Comparison of ENCODE assay signal across 8 cellular contexts in the genomic region with DNA sequence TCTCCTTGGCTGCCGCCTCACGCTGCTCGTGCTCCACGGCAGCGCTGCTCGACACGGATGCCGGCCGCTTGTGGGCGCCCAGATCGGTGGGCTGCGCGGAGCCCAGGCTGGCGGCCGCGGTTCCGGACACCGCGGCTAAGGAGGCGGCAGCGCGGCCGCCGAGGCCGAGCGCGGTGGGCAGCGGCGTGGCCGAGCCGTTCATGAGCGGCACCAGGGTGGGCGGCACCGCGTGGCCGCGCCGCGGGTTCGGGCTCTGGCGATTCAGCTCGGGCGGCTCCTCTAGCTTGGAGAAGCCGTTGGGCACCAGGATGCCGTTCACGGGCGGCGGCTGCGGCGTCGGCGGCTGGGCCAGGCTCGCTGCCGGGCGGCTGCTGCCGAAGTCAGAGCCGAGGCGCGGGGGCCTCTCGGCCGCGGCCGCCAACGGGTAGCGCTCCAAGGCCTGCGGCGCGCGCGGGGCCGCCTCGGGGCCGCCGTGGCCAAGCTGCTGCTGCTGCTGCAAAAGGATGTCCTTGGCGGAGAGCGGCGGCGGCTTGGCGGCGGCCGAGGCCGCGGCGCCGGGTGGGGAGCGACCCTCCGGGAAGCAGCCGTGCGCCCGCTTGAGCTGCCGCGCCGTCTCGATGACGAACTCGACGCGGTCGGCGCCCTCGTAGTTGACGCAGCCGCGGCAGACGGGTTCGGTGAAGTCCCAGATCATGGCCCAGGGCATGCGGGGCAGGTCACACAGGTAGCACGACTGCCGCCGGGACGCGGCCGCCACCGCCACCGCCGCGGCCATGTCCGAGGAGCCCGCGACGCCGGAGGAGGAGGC. TPM values are rescaled to one million over a fixed set of nuclear protein-coding genes. Genes with fewer than 3 reads are reported as not detected.
DNase-seq lines count a peak whose midpoint lies in the region; ATAC-seq, FAIRE-seq and TF ChIP-seq lines count a peak whose summit lies in the region.

No MANE protein-coding gene starts in this region.

- dilution Hi-C loops in keratinocyte (cut with MboI; ENCODE audit: extremely low pct_ligation_motif_present, low sequenced_read_pairs): no loop called here

- 1% methylated on average over 39 to 97 of the region's 122 CpGs for WGBS in GM23248 (ENCODE audit: low coverage in 1 of 2, low lambda C conversion rate in 2 of 2, missing lambda C conversion rate in 2 of 2), 2 experiments
- WGBS in body of pancreas, 2 donors: 0% methylated on average over 2 to 92 of the region's 122 CpGs

- in situ Hi-C loops in GM23248 (cut with MboI): no loop called here

- no peak for TF ChIP-seq CTCF in body of pancreas (IDR thresholded peaks at IDR 0.05)
- no peak for TF ChIP-seq CTCF in keratinocyte (optimal IDR thresholded peaks at IDR 0.05 in 1 of 3, IDR thresholded peaks at IDR 0.05 in 1 of 3, conservative IDR thresholded peaks at IDR 0.05 in 1 of 3; ENCODE audit: extremely low read depth in 1 of 3, insufficient read depth in 2 of 3, low read length in 3 of 3)

- peaks cover 62% of the 10 kb centered on the region for H3F3A ChIP-seq in GM23248 (ENCODE audit: insufficient read depth)

- no peak for ATAC-seq in body of pancreas

- H3K9ac ChIP-seq in GM23248 (peak overlapping the region; percentile 95), keratinocyte (ENCODE audit: control insufficient read depth, extremely low read depth, insufficient read depth, low read length) (peak overlapping the region; percentile 99)

- peaks cover 37% of the 10 kb centered on the region for H3K36me3 ChIP-seq in GM23248 (ENCODE audit: low read depth)
- peaks cover 3 to 4% of the 10 kb centered on the region in 2 donors for H3K36me3 ChIP-seq in body of pancreas (replicated peaks in 1 of 2; ENCODE audit: insufficient read depth in 1 of 2, low read depth in 2 of 2)
- H3K36me3 ChIP-seq in keratinocyte (ENCODE audit: control insufficient read depth in 2 of 2, extremely low read depth in 1 of 2, insufficient read depth in 2 of 2, low read length in 2 of 2): peaks cover 10 to 39% of the 10 kb centered on the region in 2 experiments

- no peaks in the 10 kb centered on the region for H3K9me3 ChIP-seq in GM23248 (ENCODE audit: low read depth)
- no peaks in the 10 kb centered on the region for H3K9me3 ChIP-seq in body of pancreas
- no peaks in the 10 kb centered on the region for H3K9me3 ChIP-seq in keratinocyte (ENCODE audit: control insufficient read depth, low read depth, low read length)

- no peaks in the 10 kb centered on the region for H3K9me2 ChIP-seq in GM23248 (ENCODE audit: insufficient read depth)

- peaks cover 9% of the 10 kb centered on the region; the same call in 1 of the 2 replicates for H4K20me1 ChIP-seq in GM23248 (ENCODE audit: insufficient read depth)
- peaks cover 10% of the 10 kb centered on the region for H4K20me1 ChIP-seq in keratinocyte (ENCODE audit: control insufficient read depth, extremely low read depth, insufficient read depth, low read length)

- H3K27me3 ChIP-seq in GM23248 (replicated peaks; ENCODE audit: insufficient read depth) (no peaks in the 10 kb centered on the region), body of pancreas (no peaks in the 10 kb centered on the region), keratinocyte (ENCODE audit: control insufficient read depth, extremely low read depth, insufficient read depth, low read length) (no peaks in the 10 kb centered on the region)

- H3K9me1 ChIP-seq in keratinocyte (ENCODE audit: control insufficient read depth, extremely low read depth, insufficient read depth, low read length): no peaks in the 10 kb centered on the region

- H3K4me2 ChIP-seq in GM23248 (ENCODE audit: unreplicated experiment) (peak overlapping the region; percentile 87), keratinocyte (ENCODE audit: control insufficient read depth, extremely low read depth, insufficient read depth, low read depth, low read length) (peak overlapping the region; percentile 100)

- H3K4me1 ChIP-seq in GM23248 (ENCODE audit: insufficient read depth) (peaks cover 30% of the 10 kb centered on the region), body of pancreas (peaks cover 32% of the 10 kb centered on the region), keratinocyte (ENCODE audit: control insufficient read depth, extremely low read depth, insufficient read depth, low read length) (peaks cover 31% of the 10 kb centered on the region)

- H3K79me2 ChIP-seq in GM23248 (ENCODE audit: insufficient read depth) (peaks cover 53% of the 10 kb centered on the region), keratinocyte (ENCODE audit: control insufficient read depth, insufficient read depth, low read length) (peaks cover 54% of the 10 kb centered on the region)

- H3K27ac ChIP-seq in GM23248: peak overlapping the region; percentile 93
- H3K27ac ChIP-seq in body of pancreas: peak overlapping the region; percentile 99 to 100 (median 100)
- H3K27ac ChIP-seq in keratinocyte (ENCODE audit: control insufficient read depth, insufficient read depth, low read length): peak overlapping the region; percentile 95

- DNase-seq in 8988T (peak; percentile 31), GM23248 (peak; percentile 85), T-helper 9 cell (peak; percentile 65), body of pancreas (peak; percentile 60 to 64 (median 62)), keratinocyte (ENCODE audit: low read depth, low spot score) (no peak), NCI-H1694 (lab: John Stamatoyannopoulos, UW) (no peak), KG1 (lab: John Stamatoyannopoulos, UW) (no peak)
- DNase-seq in stimulated activated CD4-positive, alpha-beta T cell treated with anti-CD3 and anti-CD28 coated beads, Interleukin-2, amount 100 ng/mL, for 24 hours: peak; percentile 70 to 75

- H2AFZ ChIP-seq in GM23248: no peak overlapping the region
- no peak overlapping the region for H2AFZ ChIP-seq in keratinocyte (ENCODE audit: control insufficient read depth, low read length)

- peak overlapping the region; percentile 94 for H3K4me3 ChIP-seq in GM23248
- H3K4me3 ChIP-seq in body of pancreas: peak overlapping the region; percentile 50 to 61
- H3K4me3 ChIP-seq in keratinocyte (ENCODE audit: control insufficient read depth in 2 of 3, extremely low read depth in 1 of 3, insufficient read depth in 2 of 3, low read depth in 1 of 3, low read length in 3 of 3): peak overlapping the region; percentile 79 to 97 (median 84)

- peak; percentile 36 to 55 (median 54) for TF ChIP-seq POLR2A in body of pancreas (IDR thresholded peaks at IDR 0.05)

- intact Hi-C loops in body of pancreas (cut with DNase I): no loop called here

- no peak for FAIRE-seq in keratinocyte (lab: Jason Lieb, UNC)

RNA-seq across cellular contexts. Expression of gene IRF2BP2, which starts 1.1 kb away (rescaled TPM):
- 60.7 and 69.3 TPM in 2 replicates for total RNA-seq in GM23248 (2014; rRNA removed; shearing (Covaris generic))
- polyA plus RNA-seq in GM23248 (2016; fragmentation: Nextera tagmentation; extraction: Ambion mirVana) (12.9 and 13.0 TPM in 2 replicates), keratinocyte (29.9 to 59.7 TPM (median 40.2 TPM) in 3 replicates)
- total RNA-seq in body of pancreas: 10 to 100 TPM; 82.7 to 83.3 TPM
- polyA plus RNA-seq in keratinocyte (2011; ENCODE audit: low read depth): 22.8 TPM
- 31.4 and 43.0 TPM in 2 replicates for polyA plus RNA-seq in keratinocyte (2011; cell fraction: cytosol; rRNA removed)
- polyA plus RNA-seq in keratinocyte (2011; cell fraction: nucleus; rRNA removed): 108 and 150 TPM in 2 replicates
- 67.8 and 84.7 TPM in 2 replicates for polyA plus RNA-seq in keratinocyte (2012; ENCODE audit: low replicate concordance)
- 53.6 to 120 TPM (median 53.7 TPM) in 3 replicates for polyA minus RNA-seq in keratinocyte
- polyA minus RNA-seq in keratinocyte (2011; cell fraction: cytosol; rRNA and poly(A)+ RNA removed): 87.9 TPM
- polyA minus RNA-seq in keratinocyte (2011; cell fraction: nucleus; rRNA and poly(A)+ RNA removed): 76.1 and 79.2 TPM in 2 replicates

Comparison
In these comparisons a context has a peak if more than half of its experiments do, and no peak if none do; other contexts are left out.
1. DNase-seq: peak in 8988T (single experiment), GM23248 (single experiment), T-helper 9 cell (single experiment), body of pancreas (4 of 4) and stimulated activated CD4-positive, alpha-beta T cell treated with anti-CD3 and anti-CD28 coated beads, Interleukin-2, amount 100 ng/mL, for 24 hours (2 of 2); none in keratinocyte (single experiment), NCI-H1694 (single experiment) and KG1 (single experiment).
2. Peak in every context shown above with its lines, with median percentiles within 50 percentile points of each other: H3K27ac ChIP-seq and H3K4me3 ChIP-seq.